In genomic region chr4:61400446-61400845, GRCh38 we compare ENCODE assay signal across 18 cellular contexts.
DNase-seq lines count a peak whose midpoint lies in the region; TF ChIP-seq lines count a peak whose summit lies in the region.
"Had no signal": no experiment of that assay in that cellular context is flagged by ENCODE, and none has a peak within 500 bp of the region (broad histone marks: within the 10 kb centered on the region; RNA-seq: fewer than 3 reads in every experiment).

No MANE protein-coding gene starts in this region.

- TF ChIP-seq CTCF in neural crest cell (conservative IDR thresholded peaks at IDR 0.05) = no peak

- H3K4me3 Mint-ChIP-seq in neural crest cell = peak overlapping the region; percentile 59
- H3K4me3 Mint-ChIP-seq: CD4-positive, alpha-beta T cell; H9 had no signal

- no peaks in the 10 kb centered on the region for H3K9me3 Mint-ChIP-seq in neural crest cell
- H3K9me3 Mint-ChIP-seq: CD4-positive, alpha-beta T cell; H9 had no signal

- no peaks in the 10 kb centered on the region for H3K27me3 Mint-ChIP-seq in neural crest cell (ENCODE audit: low read depth)
- H3K27me3 Mint-ChIP-seq: CD4-positive, alpha-beta T cell had no signal

- peaks cover 48% of the 10 kb centered on the region for H3K4me1 Mint-ChIP-seq in neural crest cell

- DNase-seq in NCI-H1417 (lab: John Stamatoyannopoulos, UW) (peak in 2 of 3 experiments; percentile 11 to 48), NCI-H1417 treated with DMSO at 0.1 percent for 48 hours (lab: John Stamatoyannopoulos, UW) (no peak), NCI-H748 treated with DMSO at 0.1 percent for 48 hours (lab: John Stamatoyannopoulos, UW) (peak; percentile 26), foreskin melanocyte (peak; percentile 86), neural crest cell (ENCODE audit: low read depth, low spot score) (no peak), HPDE6-E6E7 (ENCODE audit: extremely low spot score) (no peak), OCI-M2 (lab: John Stamatoyannopoulos, UW; ENCODE audit: unreplicated experiment) (no peak), EL (no peak)
- DNase-seq: ACHN; Caco-2; CD4-positive, alpha-beta T cell; DMS 273 treated with DMSO at 0.1 percent for 48 hours; DMS79 treated with DMSO at 0.1 percent for 48 hours; H9; MG63; NCI-H2029 treated with DMSO at 0.1 percent for 48 hours; NCI-H82; SW 1271 had no signal

- peaks cover 2% of the 10 kb centered on the region for H3K36me3 Mint-ChIP-seq in neural crest cell (ENCODE audit: low read depth)

- H3K27ac Mint-ChIP-seq in neural crest cell (ENCODE audit: unreplicated experiment) = peak overlapping the region; percentile 96
- H3K27ac Mint-ChIP-seq: CD4-positive, alpha-beta T cell had no signal

Comparison
In these comparisons a context has a peak if more than half of its experiments do, and no peak if none do; other contexts are left out.
1. DNase-seq: peak in NCI-H1417 (2 of 3), NCI-H748 treated with DMSO at 0.1 percent for 48 hours (single experiment) and foreskin melanocyte (single experiment); none in NCI-H1417 treated with DMSO at 0.1 percent for 48 hours (single experiment), neural crest cell (single experiment), HPDE6-E6E7 (single experiment), OCI-M2 (single experiment) and EL (single experiment).